In the genomic region with DNA sequence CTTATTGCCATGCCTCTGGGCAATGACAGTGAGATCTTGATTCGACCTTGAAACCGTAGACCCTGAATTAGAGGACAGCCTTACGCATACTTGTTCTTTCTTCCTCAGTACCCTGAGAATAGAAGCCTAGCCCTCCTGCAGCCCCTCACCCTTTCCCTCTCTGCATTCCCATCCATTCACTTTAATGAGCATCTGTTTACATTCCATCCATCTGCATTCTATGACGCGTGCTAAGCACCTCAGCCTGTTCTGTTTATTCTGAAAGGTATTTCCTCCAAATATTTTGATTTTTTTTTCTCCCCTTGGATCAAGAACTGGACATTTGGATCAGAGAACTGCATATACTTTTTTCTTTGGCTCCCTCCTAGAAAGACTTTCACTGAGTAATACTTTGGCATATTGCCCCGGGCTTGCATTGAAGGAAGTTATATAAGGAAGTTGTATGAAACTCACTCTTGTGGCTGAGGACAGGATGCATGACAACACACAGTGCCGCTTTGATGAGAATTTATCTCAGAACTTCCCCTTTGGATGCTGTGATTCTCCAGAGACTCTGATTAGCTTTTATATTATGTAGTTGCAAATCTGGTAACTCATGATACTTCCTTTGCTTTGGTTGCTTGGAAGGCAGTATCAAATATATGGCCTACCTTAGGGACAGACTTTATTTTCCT, we compare ENCODE assay signal across 7 cellular contexts. TPM values are rescaled to one million over a fixed set of nuclear protein-coding genes. Genes with fewer than 3 reads are reported as not detected.
DNase-seq lines count a peak whose midpoint lies in the region; ATAC-seq, FAIRE-seq and TF ChIP-seq lines count a peak whose summit lies in the region.

No MANE protein-coding gene starts in this region.

- CTCF ChIA-PET in mammary epithelial cell (lab: Charles Lee; ENCODE audit: low non-redundant PET) = no interaction called here

- H3K9ac ChIP-seq in mammary epithelial cell (ENCODE audit: insufficient read depth, low read length) = no peak overlapping the region

- no peaks in the 10 kb centered on the region for H3K9me3 ChIP-seq in mammary epithelial cell (replicated peaks; ENCODE audit: insufficient read depth, low read length)

- intact Hi-C loops in mammary epithelial cell (cut with micrococcal nuclease) = no loop called here
- intact Hi-C loops in left colon (cut with DNase I, micrococcal nuclease) = no loop called here

- no peaks in the 10 kb centered on the region for H3K27me3 ChIP-seq in mammary epithelial cell (ENCODE audit: insufficient read depth, low read length)

- in situ Hi-C loops in mammary epithelial cell (cut with MboI; ENCODE audit: low sequenced_read_pairs in 2 of 2) = no loop called here

- FAIRE-seq in GM12891 (lab: Jason Lieb, UNC) = peak; percentile 69

- WGBS in mammary epithelial cell (ENCODE audit: low coverage, missing lambda C conversion rate) = 36% methylated on average over 7 of the region's 7 CpGs

- TF ChIP-seq CTCF in mammary epithelial cell (conservative IDR thresholded peaks at IDR 0.05 in 1 of 2, IDR thresholded peaks at IDR 0.05 in 1 of 2; ENCODE audit: extremely low read depth in 1 of 2, insufficient read depth in 1 of 2, low read depth in 1 of 2, low read length in 2 of 2) = no peak

- dilution Hi-C loops in mammary epithelial cell (cut with HindIII; ENCODE audit: low sequenced_read_pairs) = no loop called here

- H3K4me3 ChIP-seq in mammary epithelial cell (replicated peaks in 1 of 3; ENCODE audit: insufficient read depth in 1 of 3, low read depth in 2 of 3, low read length in 3 of 3) = no peak overlapping the region

- DNase-seq in GM12891 (ENCODE audit: insufficient read length, low spot score) (no peak), NCI-H1694 treated with DMSO at 0.1 percent for 48 hours (lab: John Stamatoyannopoulos, UW) (peak; percentile 34), mammary epithelial cell (peak; percentile 83), left colon (peak; percentile 49 to 67), ureter (ENCODE audit: low spot score) (peak; percentile 70), NCI-H1092 treated with DMSO at 0.1 percent for 48 hours (lab: John Stamatoyannopoulos, UW) (no peak)

- peaks cover 26% of the 10 kb centered on the region for H3K4me1 ChIP-seq in mammary epithelial cell (ENCODE audit: insufficient read depth, low read length)

- no peaks in the 10 kb centered on the region for H4K20me1 ChIP-seq in mammary epithelial cell (ENCODE audit: insufficient read depth, low read length)

- ATAC-seq in left colon (peak; percentile 93), GM19452 (IDR thresholded peaks at IDR 0.05; ENCODE audit: unreplicated experiment) (no peak)

- no peaks in the 10 kb centered on the region for H3K79me2 ChIP-seq in mammary epithelial cell (ENCODE audit: insufficient read depth, low read length)

- H2AFZ ChIP-seq in mammary epithelial cell (ENCODE audit: low read depth, low read length) = no peak overlapping the region

- TF ChIP-seq POLR2A in GM12891 (IDR thresholded peaks at IDR 0.05; ENCODE audit: low read depth, low read length) = no peak

- peaks cover 3% of the 10 kb centered on the region for H3K36me3 ChIP-seq in mammary epithelial cell (ENCODE audit: insufficient read depth, low read length)

- peak overlapping the region; percentile 53 for H3K4me2 ChIP-seq in mammary epithelial cell (ENCODE audit: insufficient read depth, low read depth, low read length)

- BruUV-seq in mammary epithelial cell (replicated peaks; lab: Mats Ljungman, UMichigan) = no TSS peak

- H3K27ac ChIP-seq in mammary epithelial cell (ENCODE audit: insufficient read depth, low read depth, low read length) = peak overlapping the region; percentile 19

TF ChIP-seq in GM12891, 5 proteins besides CTCF, POLR2A, EP300 and RAD21:
- TF ChIP-seq TAF1 (IDR thresholded peaks at IDR 0.05; ENCODE audit: low read depth, low read length) = no peak

RNA-seq across cellular contexts. Expression of gene TMEM8B, which starts 15.7 kb away (rescaled TPM):
- polyA plus RNA-seq in GM12891 (2012; ENCODE audit: low read depth, missing spikeins) = 5.8 TPM
- total RNA-seq in mammary epithelial cell = 1 to 10 TPM; 3.8 to 7.5 TPM
- polyA plus RNA-seq in mammary epithelial cell = 1.9 TPM
- polyA minus RNA-seq in mammary epithelial cell = 3.1 TPM
- 10 to 100 TPM; 15.4 to 16.4 TPM for total RNA-seq in left colon
- 32.3 TPM for total RNA-seq in ureter

RNA-seq across cellular contexts. Expression of gene FAM221B, which starts 16.2 kb away (rescaled TPM):
- polyA plus RNA-seq in GM12891 (2012; ENCODE audit: low read depth, missing spikeins) = not detected
- not detected for total RNA-seq in mammary epithelial cell
- not detected for polyA plus RNA-seq in mammary epithelial cell
- not detected for polyA minus RNA-seq in mammary epithelial cell
- under 1 TPM in 1 of 2 donors, not detected in 1; 0.28 TPM for total RNA-seq in left colon
- total RNA-seq in ureter = 0.26 TPM

RNA-seq across cellular contexts. Expression of gene OR13J1, which starts 25.4 kb away (rescaled TPM):
- not detected for polyA plus RNA-seq in GM12891 (2012; ENCODE audit: low read depth, missing spikeins)
- total RNA-seq in mammary epithelial cell (not detected), left colon (not detected), ureter (not detected)
- polyA plus RNA-seq in mammary epithelial cell = not detected
- polyA minus RNA-seq in mammary epithelial cell = not detected

RNA-seq across cellular contexts. Expression of gene HINT2, which starts 29.9 kb away (rescaled TPM):
- polyA plus RNA-seq in GM12891 (2012; ENCODE audit: low read depth, missing spikeins) = 51.0 TPM
- total RNA-seq in mammary epithelial cell (10 to 100 TPM; 11.7 to 31.9 TPM), left colon (10 to 100 TPM; 56.0 to 59.4 TPM), ureter (40.5 TPM)
- 27.9 TPM for polyA plus RNA-seq in mammary epithelial cell
- polyA minus RNA-seq in mammary epithelial cell = 38.3 TPM

RNA-seq across cellular contexts. Expression of gene SPAG8, which starts 32.7 kb away (rescaled TPM):
- 1.5 TPM for polyA plus RNA-seq in GM12891 (2012; ENCODE audit: low read depth, missing spikeins)
- total RNA-seq in mammary epithelial cell (under 1 TPM; 0.82 to 0.83 TPM), left colon (1 to 10 TPM in 1 of 2 donors, under 1 TPM in 1; 0.15 to 1.5 TPM), ureter (6.4 TPM)
- 0.23 TPM for polyA plus RNA-seq in mammary epithelial cell
- polyA minus RNA-seq in mammary epithelial cell = not detected

Comparison
In these comparisons a context has a peak if more than half of its experiments do, and no peak if none do; other contexts are left out.
1. DNase-seq: peak in NCI-H1694 treated with DMSO at 0.1 percent for 48 hours (single experiment), mammary epithelial cell (single experiment), left colon (2 of 2) and ureter (single experiment); none in GM12891 (single experiment) and NCI-H1092 treated with DMSO at 0.1 percent for 48 hours (single experiment).